Comparison of ENCODE assay signal across 1 cellular context in genomic region chr11:1875786-1876335, GRCh38.
A peak's percentile ranks its signal among the peaks of the same experiment; 100 is the strongest.
TF ChIP-seq lines count a peak whose summit lies in the region.

No MANE protein-coding gene starts in this region.

TF ChIP-seq in HepG2, 621 proteins besides CTCF, POLR2A, EP300 and RAD21:
- TF ChIP-seq, protein P1, sequence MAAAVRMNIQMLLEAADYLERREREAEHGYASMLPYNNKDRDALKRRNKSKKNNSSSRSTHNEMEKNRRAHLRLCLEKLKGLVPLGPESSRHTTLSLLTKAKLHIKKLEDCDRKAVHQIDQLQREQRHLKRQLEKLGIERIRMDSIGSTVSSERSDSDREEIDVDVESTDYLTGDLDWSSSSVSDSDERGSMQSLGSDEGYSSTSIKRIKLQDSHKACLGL (CRISPR knock-in tag; IDR thresholded peaks at IDR 0.05): 0 out of 2 replicates have a peak, but pooled peaks have one; percentile 28
- TF ChIP-seq ZNF768 (CRISPR knock-in tag; IDR thresholded peaks at IDR 0.05): 0 out of 2 replicates have a peak, but pooled peaks have one; percentile 48
